7 cellular contexts compared by ENCODE assay signal in genomic region chr19:49514151-49514550, GRCh38. TPM values are rescaled to one million over a fixed set of nuclear protein-coding genes. Genes with fewer than 3 reads are reported as not detected.
DNase-seq lines count a peak whose midpoint lies in the region; ATAC-seq and TF ChIP-seq lines count a peak whose summit lies in the region.
"Had no signal": no experiment of that assay in that cellular context is flagged by ENCODE, and none has a peak within 500 bp of the region (broad histone marks: within the 10 kb centered on the region; RNA-seq: fewer than 3 reads in every experiment).

No MANE protein-coding gene starts in this region.

- H3K4me3 Mint-ChIP-seq in activated naive CD4-positive, alpha-beta T cell treated with anti-CD3 and anti-CD28 coated beads, Interleukin-2, amount 10 ng/mL, durations not matched to agents 7 days and 5 days: peak overlapping the region; percentile 75

- no peak for ATAC-seq in HG02678 (IDR thresholded peaks at IDR 0.05; ENCODE audit: unreplicated experiment)

- H3K4me3 ChIP-seq in hepatocyte (peak overlapping the region; percentile 98), tibial artery (peak overlapping the region; percentile 68 to 82)

- CTCF ChIA-PET in activated naive CD4-positive, alpha-beta T cell treated with anti-CD3 and anti-CD28 coated beads, Interleukin-2, amount 10 ng/mL, durations not matched to agents 7 days and 5 days (lab: Charles Lee): interaction anchor here (0.8 to 2.6 kb wide), 5 partner anchors 11 to 65 kb away, joined by 3 to 11 read pairs (median 5); no protein-coding TSS in a partner anchor

- H4K20me1 ChIP-seq in hepatocyte (ENCODE audit: insufficient read depth, poor library complexity, severe bottlenecking): no peaks in the 10 kb centered on the region

- intact Hi-C loops in tibial artery (cut with DNase I; ENCODE audit: low total_unique reads): loop anchor here (5.0 kb wide), 1 partner anchor 163 kb away; the partner anchor contains the start of gene PRMT1

- H3K27ac ChIP-seq in hepatocyte (peak overlapping the region; percentile 96), tibial artery (peak overlapping the region in 1 of 2 donors; percentile 88)

- no peaks in the 10 kb centered on the region for H3K9me2 ChIP-seq in hepatocyte (replicated peaks; ENCODE audit: insufficient read depth)

- no peaks in the 10 kb centered on the region for H3K9me3 Mint-ChIP-seq in activated naive CD4-positive, alpha-beta T cell treated with anti-CD3 and anti-CD28 coated beads, Interleukin-2, amount 10 ng/mL, durations not matched to agents 7 days and 5 days

- H2AFZ ChIP-seq in hepatocyte: no peak overlapping the region

- WGBS in hepatocyte (ENCODE audit: low lambda C conversion rate, missing lambda C conversion rate): 79% methylated on average over 21 of the region's 21 CpGs

- H3K9me3 ChIP-seq in hepatocyte (ENCODE audit: low read depth) (no peaks in the 10 kb centered on the region), tibial artery (no peaks in the 10 kb centered on the region)
- H3K9me3 ChIP-seq: BE2C had no signal

- TF ChIP-seq CTCF in hepatocyte (IDR thresholded peaks at IDR 0.05; ENCODE audit: poor library complexity) (no peak), tibial artery (IDR thresholded peaks at IDR 0.05) (no peak)

- H3K27me3 Mint-ChIP-seq in activated naive CD4-positive, alpha-beta T cell treated with anti-CD3 and anti-CD28 coated beads, Interleukin-2, amount 10 ng/mL, durations not matched to agents 7 days and 5 days: peaks cover 30% of the 10 kb centered on the region

- H3K4me1 ChIP-seq in hepatocyte (ENCODE audit: insufficient read depth): peaks cover 27% of the 10 kb centered on the region
- H3K4me1 ChIP-seq in tibial artery: peaks cover 0 to 28% (median 19%) of the 10 kb centered on the region in 4 donors
- H3K4me1 ChIP-seq: BE2C had no signal

- H3K27me3 ChIP-seq in hepatocyte (no peaks in the 10 kb centered on the region), tibial artery (no peaks in the 10 kb centered on the region)
- H3K27me3 ChIP-seq: BE2C had no signal

- H3K27ac Mint-ChIP-seq in activated naive CD4-positive, alpha-beta T cell treated with anti-CD3 and anti-CD28 coated beads, Interleukin-2, amount 10 ng/mL, durations not matched to agents 7 days and 5 days: peak overlapping the region; percentile 45

- peaks cover 40% of the 10 kb centered on the region for H3K79me2 ChIP-seq in hepatocyte

- H3K36me3 ChIP-seq in hepatocyte (replicated peaks; ENCODE audit: insufficient read depth, low read depth): no peaks in the 10 kb centered on the region
- peaks cover 0 to 19% (median 0%) of the 10 kb centered on the region in 3 donors for H3K36me3 ChIP-seq in tibial artery
- H3K36me3 ChIP-seq: BE2C had no signal

- H3K4me2 ChIP-seq in hepatocyte: peak overlapping the region; percentile 96

- DNase-seq in activated naive CD4-positive, alpha-beta T cell treated with anti-CD3 and anti-CD28 coated beads, Interleukin-2, amount 10 ng/mL, durations not matched to agents 7 days and 5 days: no peak
- DNase-seq in activated naive CD4-positive, alpha-beta T cell treated with anti-CD3 and anti-CD28 coated beads, Interleukin-2, amount 50 U/mL, for 16 hours: no peak
- no peak for DNase-seq in hepatocyte (ENCODE audit: low spot score)
- DNase-seq in tibial artery: no peak
- DNase-seq in glomerular visceral epithelial cell (ENCODE audit: extremely low spot score): no peak

- peaks cover 32% of the 10 kb centered on the region for H3K4me1 Mint-ChIP-seq in activated naive CD4-positive, alpha-beta T cell treated with anti-CD3 and anti-CD28 coated beads, Interleukin-2, amount 10 ng/mL, durations not matched to agents 7 days and 5 days

- peaks cover 3% of the 10 kb centered on the region for H3K36me3 Mint-ChIP-seq in activated naive CD4-positive, alpha-beta T cell treated with anti-CD3 and anti-CD28 coated beads, Interleukin-2, amount 10 ng/mL, durations not matched to agents 7 days and 5 days

RNA-seq across cellular contexts. Expression of gene FCGRT, which starts 1.7 kb away (rescaled TPM):
- total RNA-seq in hepatocyte: 313 and 321 TPM in 2 replicates
- polyA plus RNA-seq in hepatocyte: 509 and 519 TPM in 2 replicates

RNA-seq across cellular contexts. Expression of gene RCN3, which starts 13.7 kb away (rescaled TPM):
- 20.5 and 25.8 TPM in 2 replicates for total RNA-seq in hepatocyte
- polyA plus RNA-seq in hepatocyte: 81.4 and 85.4 TPM in 2 replicates

RNA-seq across cellular contexts. Expression of gene RPS11, which starts 17.9 kb away (rescaled TPM):
- total RNA-seq in hepatocyte: 3,532 and 3,955 TPM in 2 replicates
- polyA plus RNA-seq in hepatocyte: 672 and 689 TPM in 2 replicates

RNA-seq across cellular contexts. Expression of gene RPL13A, which starts 26.7 kb away (rescaled TPM):
- total RNA-seq in hepatocyte: 1,997 and 2,349 TPM in 2 replicates
- polyA plus RNA-seq in hepatocyte: 904 and 953 TPM in 2 replicates

RNA-seq across cellular contexts. Expression of gene FLT3LG, which starts 40.1 kb away (rescaled TPM):
- 0.24 and 1.3 TPM in 2 replicates for total RNA-seq in hepatocyte
- 2.8 and 3.0 TPM in 2 replicates for polyA plus RNA-seq in hepatocyte
